In genomic region chr2:217445726-217446125, GRCh38 we compare ENCODE assay signal across 24 cellular contexts.
A peak's percentile ranks its signal among the peaks of the same experiment; 100 is the strongest.
DNase-seq lines count a peak whose midpoint lies in the region; ATAC-seq and TF ChIP-seq lines count a peak whose summit lies in the region.
"Had no signal": no experiment of that assay in that cellular context is flagged by ENCODE, and none has a peak within 500 bp of the region (broad histone marks: within the 10 kb centered on the region; RNA-seq: fewer than 3 reads in every experiment).

No MANE protein-coding gene starts in this region.

- in situ Hi-C loops in astrocyte of the cerebellum (cut with HindIII; ENCODE audit: low sequenced_read_pairs), result no loop called here

- no peak for ATAC-seq in activated CD8-positive, alpha-beta memory T cell treated with anti-CD3 and anti-CD28 coated beads, Interleukin-2, amount 10 ng/mL, durations not matched to agents 7 days and 5 days
- no peak for ATAC-seq in HG03565 (IDR thresholded peaks at IDR 0.05; ENCODE audit: unreplicated experiment)
- ATAC-seq: activated CD4-positive, alpha-beta T cell treated with anti-CD3 and anti-CD28 coated beads for 36 hours; GM23338; left colon; natural killer cell; stimulated activated naive CD8-positive, alpha-beta T cell treated with anti-CD3 and anti-CD28 coated beads, Interleukin-15, Interleukin-2, amounts not matched to agents 100 U/mL and 50 U/mL, for 24 hours had no signal

- no peaks in the 10 kb centered on the region for H3K27me3 Mint-ChIP-seq in activated CD8-positive, alpha-beta memory T cell treated with anti-CD3 and anti-CD28 coated beads, Interleukin-2, amount 10 ng/mL, durations not matched to agents 7 days and 5 days
- H3K27me3 Mint-ChIP-seq: activated CD4-positive, alpha-beta T cell treated with anti-CD3 and anti-CD28 coated beads for 36 hours; activated T-cell treated with anti-CD3 and anti-CD28 coated beads, Interleukin-2, amount 50 U/mL, for 24 hours had no signal

- TF ChIP-seq CTCF in astrocyte of the cerebellum (IDR thresholded peaks at IDR 0.05; ENCODE audit: low read depth, low read length, missing control alignments), result peak; percentile 28

- H3K4me3 ChIP-seq in astrocyte of the cerebellum (ENCODE audit: low read depth, low read length), result no peak overlapping the region
- H3K4me3 ChIP-seq: adrenal gland, GM23338, right lobe of liver, thoracic aorta had no signal

- H3K4me3 Mint-ChIP-seq in activated CD8-positive, alpha-beta memory T cell treated with anti-CD3 and anti-CD28 coated beads, Interleukin-2, amount 10 ng/mL, durations not matched to agents 7 days and 5 days, result no peak overlapping the region
- H3K4me3 Mint-ChIP-seq: activated CD4-positive, alpha-beta T cell treated with anti-CD3 and anti-CD28 coated beads for 36 hours; activated T-cell treated with anti-CD3 and anti-CD28 coated beads, Interleukin-2, amount 50 U/mL, for 24 hours; dendritic cell treated with granulocyte-macrophage colony-stimulating factor and Interleukin-4, amounts not matched to agents 40 ng/mL and 50 ng/mL, for 4 days; GM23338; mesothelial cell of epicardium; natural killer cell; T-helper 1 cell treated with Interleukin-12 subunit alpha and Interleukin-12 subunit beta and Interleukin-4 antibody, amounts not matched to agents 30 μg/mL and 1 μg/mL, for 36 hours had no signal

- no peaks in the 10 kb centered on the region for H3K4me1 Mint-ChIP-seq in activated CD8-positive, alpha-beta memory T cell treated with anti-CD3 and anti-CD28 coated beads, Interleukin-2, amount 10 ng/mL, durations not matched to agents 7 days and 5 days
- H3K4me1 Mint-ChIP-seq: activated CD4-positive, alpha-beta T cell treated with anti-CD3 and anti-CD28 coated beads for 36 hours; GM23338 had no signal

- no peak overlapping the region for H3K27ac Mint-ChIP-seq in activated CD8-positive, alpha-beta memory T cell treated with anti-CD3 and anti-CD28 coated beads, Interleukin-2, amount 10 ng/mL, durations not matched to agents 7 days and 5 days
- H3K27ac Mint-ChIP-seq: activated CD4-positive, alpha-beta T cell treated with anti-CD3 and anti-CD28 coated beads for 36 hours; activated T-cell treated with anti-CD3 and anti-CD28 coated beads, Interleukin-2, amount 50 U/mL, for 24 hours; dendritic cell treated with granulocyte-macrophage colony-stimulating factor and Interleukin-4, amounts not matched to agents 40 ng/mL and 50 ng/mL, for 4 days; GM23338; mesothelial cell of epicardium; natural killer cell; T-helper 1 cell treated with Interleukin-12 subunit alpha and Interleukin-12 subunit beta and Interleukin-4 antibody, amounts not matched to agents 30 μg/mL and 1 μg/mL, for 36 hours had no signal

- DNase-seq in HK-2 (ENCODE audit: unreplicated experiment) (peak; percentile 15), astrocyte of the cerebellum (ENCODE audit: low read depth) (peak; percentile 63), kidney glomerular epithelial cell (lab: John Stamatoyannopoulos, UW) (peak; percentile 22), renal cortical epithelial cell (ENCODE audit: low read depth) (peak; percentile 78), DMS 273 treated with DMSO at 0.1 percent for 48 hours (lab: John Stamatoyannopoulos, UW) (no peak)
- DNase-seq in activated CD8-positive, alpha-beta memory T cell treated with anti-CD3 and anti-CD28 coated beads, Interleukin-2, amount 10 ng/mL, durations not matched to agents 7 days and 5 days, result no peak
- DNase-seq: activated CD4-positive, alpha-beta T cell treated with anti-CD3 and anti-CD28 coated beads for 36 hours; activated CD8-positive, alpha-beta memory T cell treated with anti-CD3 and anti-CD28 coated beads for 24 hours; activated T-cell treated with anti-CD3 and anti-CD28 coated beads, Interleukin-2, amount 50 U/mL, for 24 hours; adrenal gland; caudate nucleus; Karpas-422; left colon; natural killer cell; NCI-H2171; NCI-H526; right lobe of liver; stimulated activated naive CD8-positive, alpha-beta T cell treated with anti-CD3 and anti-CD28 coated beads, Interleukin-15, Interleukin-2, amounts not matched to agents 100 U/mL and 50 U/mL, for 24 hours had no signal

- CTCF ChIA-PET in activated CD8-positive, alpha-beta memory T cell treated with anti-CD3 and anti-CD28 coated beads, Interleukin-2, amount 10 ng/mL, durations not matched to agents 7 days and 5 days (lab: Charles Lee), result no interaction called here

- H3K9me3 Mint-ChIP-seq in activated CD8-positive, alpha-beta memory T cell treated with anti-CD3 and anti-CD28 coated beads, Interleukin-2, amount 10 ng/mL, durations not matched to agents 7 days and 5 days (ENCODE audit: low read depth), result no peaks in the 10 kb centered on the region
- H3K9me3 Mint-ChIP-seq: activated T-cell treated with anti-CD3 and anti-CD28 coated beads, Interleukin-2, amount 50 U/mL, for 24 hours; dendritic cell treated with granulocyte-macrophage colony-stimulating factor and Interleukin-4, amounts not matched to agents 40 ng/mL and 50 ng/mL, for 4 days; GM23338; natural killer cell; T-helper 1 cell treated with Interleukin-12 subunit alpha and Interleukin-12 subunit beta and Interleukin-4 antibody, amounts not matched to agents 30 μg/mL and 1 μg/mL, for 36 hours had no signal

- H3K36me3 Mint-ChIP-seq in activated CD8-positive, alpha-beta memory T cell treated with anti-CD3 and anti-CD28 coated beads, Interleukin-2, amount 10 ng/mL, durations not matched to agents 7 days and 5 days, result no peaks in the 10 kb centered on the region
- H3K36me3 Mint-ChIP-seq: natural killer cell had no signal

Comparison
In these comparisons a context has a peak if more than half of its experiments do, and no peak if none do; other contexts are left out.
1. DNase-seq: peak in HK-2 (single experiment), astrocyte of the cerebellum (single experiment), kidney glomerular epithelial cell (single experiment) and renal cortical epithelial cell (single experiment); none in activated CD8-positive, alpha-beta memory T cell treated with anti-CD3 and anti-CD28 coated beads, Interleukin-2, amount 10 ng/mL, durations not matched to agents 7 days and 5 days (single experiment) and DMS 273 treated with DMSO at 0.1 percent for 48 hours (single experiment).